1 cellular context compared by ENCODE assay signal in the genomic region with DNA sequence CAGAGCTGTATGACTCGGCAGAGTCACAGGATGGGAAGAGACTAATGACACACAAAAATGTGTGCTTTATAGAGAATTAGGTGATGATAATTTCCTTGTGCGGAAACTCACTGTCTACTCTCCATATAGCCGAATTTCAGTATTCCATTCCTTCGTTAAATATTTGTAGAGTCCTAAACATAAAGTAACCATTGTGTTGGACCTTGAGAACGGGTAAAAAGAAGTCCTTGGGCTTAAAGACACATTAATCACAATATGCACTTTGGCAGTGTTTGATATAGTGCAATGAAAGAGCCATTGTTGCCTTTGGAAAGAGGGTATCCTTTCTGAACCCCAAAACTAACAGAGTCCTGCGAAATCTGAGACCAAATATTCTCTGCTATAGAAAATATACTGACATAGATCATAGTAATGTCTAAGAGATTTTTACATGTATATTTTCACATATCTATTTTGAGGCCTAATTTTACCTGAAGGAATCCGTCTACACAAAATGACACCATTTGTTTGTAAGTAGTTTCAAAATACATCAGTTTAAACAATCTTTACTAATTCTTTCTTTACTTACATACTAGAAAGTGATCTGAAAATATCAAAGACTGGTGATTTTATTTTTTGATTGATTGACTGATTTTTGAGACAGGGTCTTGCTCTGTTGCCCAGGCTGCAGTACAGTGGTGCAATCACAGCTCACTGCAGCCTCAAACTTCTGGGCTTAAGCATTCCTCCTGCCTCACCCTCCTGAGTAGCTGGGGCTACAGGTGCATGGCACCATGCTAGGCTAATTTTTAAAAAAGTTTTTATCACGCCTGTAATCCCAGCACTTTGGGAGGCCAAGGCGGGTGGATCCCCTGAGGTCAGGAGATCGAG.
TF ChIP-seq lines count a peak whose summit lies in the region.

No MANE protein-coding gene starts in this region.

TF ChIP-seq in WTC11, 78 proteins besides CTCF, POLR2A, EP300 and RAD21:
- TF ChIP-seq, protein P1, sequence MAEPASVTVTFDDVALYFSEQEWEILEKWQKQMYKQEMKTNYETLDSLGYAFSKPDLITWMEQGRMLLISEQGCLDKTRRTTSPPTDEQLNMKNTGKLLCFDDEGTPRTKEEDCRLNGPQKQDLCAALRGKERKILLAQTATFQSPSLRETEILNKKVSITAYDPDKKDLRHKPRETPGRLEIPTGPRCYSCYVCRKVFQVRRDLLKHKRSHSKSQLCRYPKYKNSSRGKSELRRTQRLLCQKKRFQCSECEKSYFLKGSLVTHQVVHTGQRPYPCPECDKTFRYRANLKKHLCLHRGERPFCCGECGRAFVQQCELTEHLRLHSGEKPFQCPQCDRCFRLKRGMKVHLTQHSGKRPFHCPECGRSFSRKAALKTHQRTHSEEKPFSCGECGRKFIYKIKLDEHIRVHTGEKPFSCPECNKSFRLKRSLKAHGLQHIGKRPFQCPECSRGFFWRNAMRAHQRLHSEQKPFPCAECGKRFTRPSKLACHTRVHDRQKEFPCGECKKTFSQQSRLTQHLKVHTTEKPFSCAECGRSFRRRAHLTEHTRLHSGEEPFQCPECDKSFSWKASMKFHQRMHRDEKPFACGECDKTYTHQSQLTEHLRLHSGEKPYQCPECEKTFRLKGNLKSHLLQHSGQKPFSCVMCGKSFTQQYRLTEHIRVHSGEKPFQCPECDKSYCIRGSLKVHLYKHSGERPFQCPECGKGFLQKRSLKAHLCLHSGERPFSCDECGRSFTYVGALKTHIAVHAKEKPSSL (CRISPR knock-in tag; conservative IDR thresholded peaks at IDR 0.05) = no peak
- TF ChIP-seq ZNF121 (CRISPR knock-in tag; IDR thresholded peaks at IDR 0.05) = 0 out of 2 replicates have a peak, but pooled peaks have one; percentile 65
